Comparison of ENCODE assay signal across 1 cellular context in genomic region chr10:72354356-72355213, GRCh38.
TF ChIP-seq lines count a peak whose summit lies in the region.

DNAJB12 (minus strand) TSS chr10:72354919; CDS start chr10:72354897, 22 bp downstream.

TF ChIP-seq in GM23338, 12 proteins besides CTCF, POLR2A, EP300 and RAD21 (continued from another document):
- peak; percentile 10 for TF ChIP-seq REST (IDR thresholded peaks at IDR 0.05; ENCODE audit: unreplicated experiment)
- TF ChIP-seq ZNF114 (CRISPR knock-in tag; IDR thresholded peaks at IDR 0.05) = no peak
TF ChIP-seq in GM23338: peak in this region for 5.
